In the genomic region with DNA sequence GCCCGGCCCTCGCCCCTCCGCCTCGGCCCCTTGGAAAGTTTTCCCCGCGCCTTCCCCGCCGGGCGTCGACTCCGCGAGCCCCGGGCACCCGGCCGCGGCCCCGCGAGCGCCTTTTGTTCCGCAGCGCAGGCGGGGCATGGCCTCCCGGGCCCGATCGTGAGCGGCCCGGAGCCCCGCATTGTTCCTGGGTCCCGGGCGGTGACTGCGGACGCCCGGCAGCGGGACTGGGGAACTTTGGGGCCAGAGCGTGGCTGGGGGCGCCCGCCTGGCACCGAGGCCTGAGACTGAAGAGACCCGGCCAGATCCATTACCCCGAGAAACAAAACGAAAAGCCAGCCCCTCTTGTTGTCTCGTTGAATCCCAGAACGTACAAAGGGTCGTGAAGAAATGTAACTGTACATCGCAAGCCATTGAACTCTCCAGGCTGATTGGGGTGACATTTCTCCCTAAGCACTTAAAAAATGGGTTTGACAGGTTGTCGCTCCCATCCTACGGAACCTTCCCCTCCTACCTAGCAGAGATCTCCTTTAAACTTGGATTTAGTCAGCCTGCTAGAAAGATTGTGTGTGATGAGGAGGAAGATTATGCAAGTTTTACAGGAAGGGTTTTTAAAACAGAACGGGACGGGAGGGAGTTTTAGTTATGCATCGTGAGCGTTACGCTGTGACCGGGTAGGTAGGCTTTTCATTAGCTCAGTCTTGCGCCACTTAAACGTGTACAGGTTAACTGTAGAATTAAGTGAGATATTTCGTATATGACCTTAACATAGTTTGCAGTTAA, we compare ENCODE assay signal across 8 cellular contexts. TPM values are rescaled to one million over a fixed set of nuclear protein-coding genes. Genes with fewer than 3 reads are reported as not detected.
DNase-seq lines count a peak whose midpoint lies in the region; ATAC-seq, FAIRE-seq and TF ChIP-seq lines count a peak whose summit lies in the region.

No MANE protein-coding gene starts in this region.

- H3K27ac ChIP-seq in caudate nucleus (ENCODE audit: low read depth, low read length) (peak overlapping the region; percentile 77), stomach (peak overlapping the region; percentile 94 to 98 (median 97))

- H3K4me1 ChIP-seq in stomach: peaks cover 15 to 62% (median 41%) of the 10 kb centered on the region in 4 donors

- DNase-seq in Calu3 (peak; percentile 16), GM19239 (ENCODE audit: insufficient read length, low spot score) (peak; percentile 20), RPMI8226 (peak; percentile 69), caudate nucleus (lab: John Stamatoyannopoulos, UW) (peak in 15 of 61 donors; percentile 8 to 57 (median 38)), left lobe of liver (ENCODE audit: low spot score) (no peak), stomach (no peak), cortex of kidney (lab: John Stamatoyannopoulos, UW) (no peak)

- ATAC-seq in HG03342 (IDR thresholded peaks at IDR 0.05; ENCODE audit: unreplicated experiment) (peak; percentile 22), left lobe of liver (peak; percentile 23)

- TF ChIP-seq POLR2A in stomach (IDR thresholded peaks at IDR 0.05): no peak

- CTCF ChIA-PET in Calu3 (lab: Charles Lee): interaction anchor here (0.5 to 0.9 kb wide), 3 partner anchors 8 to 69 kb away, joined by 4 read pairs; no protein-coding TSS in a partner anchor

- peak overlapping the region; percentile 77 to 98 (median 91) for H3K4me3 ChIP-seq in stomach

- H3K9me3 ChIP-seq in stomach: no peaks in the 10 kb centered on the region

- peaks cover 22% of the 10 kb centered on the region for H3K36me3 Mint-ChIP-seq in Calu3 (ENCODE audit: insufficient read depth, unreplicated experiment)

- intact Hi-C loops in Calu3 (cut with micrococcal nuclease; ENCODE audit: unreplicated experiment): loop anchor here (5.0 kb wide), 1 partner anchor 42 kb away; no protein-coding TSS in a partner anchor
- intact Hi-C loops in stomach (cut with DNase I; ENCODE audit: low total_unique reads): loop anchor here (10.0 kb wide), 1 partner anchor 585 kb away; no protein-coding TSS in a partner anchor

- peak overlapping the region; percentile 55 for H3K27ac Mint-ChIP-seq in Calu3 (ENCODE audit: unreplicated experiment)

- no peaks in the 10 kb centered on the region for H3K9me3 Mint-ChIP-seq in Calu3 (ENCODE audit: low read depth, unreplicated experiment)

- no peak for TF ChIP-seq CTCF in Calu3 (IDR thresholded peaks at IDR 0.05; ENCODE audit: unreplicated experiment)
- TF ChIP-seq CTCF in stomach (IDR thresholded peaks at IDR 0.05): no peak

- no peaks in the 10 kb centered on the region for H3K27me3 ChIP-seq in stomach

- H3K27me3 Mint-ChIP-seq in Calu3 (ENCODE audit: unreplicated experiment): no peaks in the 10 kb centered on the region

- peaks cover 32% of the 10 kb centered on the region for H3K4me1 Mint-ChIP-seq in Calu3 (ENCODE audit: low read depth, unreplicated experiment)

- BruUV-seq in Calu3 (replicated peaks; lab: Mats Ljungman, UMichigan): no TSS peak

- H3K4me3 Mint-ChIP-seq in Calu3 (ENCODE audit: low read depth, unreplicated experiment): peak overlapping the region; percentile 95

- no peak for TF ChIP-seq EP300 in stomach (IDR thresholded peaks at IDR 0.05)

- FAIRE-seq in GM19239 (lab: Jason Lieb, UNC): peak; percentile 75

- WGBS in stomach, 5 donors: 0 to 1% (median 1%) methylated on average over 34 to 56 of the region's 56 CpGs

- H3K36me3 ChIP-seq in stomach: no peaks in the 10 kb centered on the region

RNA-seq across cellular contexts. Expression of a gene that starts 0.8 kb away (rescaled TPM):
- total RNA-seq in Calu3 (2022) (86.5 and 109 TPM in 2 replicates), left lobe of liver (11.4 TPM), stomach (100 to 1,000 TPM in 3 of 5 donors, 10 to 100 TPM in 2; 82.1 to 879 (median 188) TPM)
- polyA plus RNA-seq in stomach: 10 to 100 TPM; 34.4 to 76.8 (median 63.4) TPM

RNA-seq across cellular contexts. Expression of a gene that starts 52.2 kb away (rescaled TPM):
- total RNA-seq in Calu3 (2022) (not detected in 2 replicates), left lobe of liver (2.8 TPM), stomach (1 to 10 TPM in 2 of 5 donors, not detected in 3; 1.8 to 4.1 TPM)
- polyA plus RNA-seq in stomach: 1 to 10 TPM in 2 of 3 donors, under 1 TPM in 1; 0.73 to 2.2 (median 1.7) TPM

Comparison
In these comparisons a context has a peak if more than half of its experiments do, and no peak if none do; other contexts are left out.
1. DNase-seq: peak in Calu3 (single experiment), GM19239 (single experiment) and RPMI8226 (single experiment); none in left lobe of liver (single experiment), stomach (single experiment) and cortex of kidney (single experiment).